ENCODE assay signal across 21 cellular contexts in the genomic region with DNA sequence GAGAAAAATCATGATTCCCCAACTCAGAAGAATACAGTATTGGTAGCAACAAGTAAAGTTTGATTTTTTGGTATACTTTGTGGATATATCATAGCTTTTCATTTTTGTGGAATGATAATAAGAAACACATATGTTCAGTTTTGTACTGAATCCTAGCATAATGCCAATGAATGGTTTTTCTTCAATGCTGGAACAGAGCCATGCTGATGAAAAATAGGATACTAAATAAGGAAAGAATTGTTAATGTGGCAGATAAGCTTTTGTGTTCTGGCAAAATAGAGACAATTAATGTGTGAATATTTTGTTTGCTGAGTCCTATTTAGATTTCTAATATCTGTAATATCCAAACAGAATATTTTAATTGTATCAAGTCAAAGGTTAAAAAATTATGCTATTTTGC. TPM values are rescaled to one million over a fixed set of nuclear protein-coding genes. Genes with fewer than 3 reads are reported as not detected.
"Had no signal": no experiment of that assay in that cellular context is flagged by ENCODE, and none has a peak within 500 bp of the region (broad histone marks: within the 10 kb centered on the region; RNA-seq: fewer than 3 reads in every experiment).

No MANE protein-coding gene starts in this region.

- H2AFZ ChIP-seq: hepatocyte had no signal

- FAIRE-seq: bronchial epithelial cell, urothelium cell line had no signal

- H3K79me2 ChIP-seq: hepatocyte had no signal

- DNase-seq: activated CD4-positive, alpha-beta T cell treated with anti-CD3 and anti-CD28 coated beads, Interleukin-2, amount 50 U/mL, for 48 hours; activated CD4-positive, CD25-positive, alpha-beta regulatory T cell; activated naive CD4-positive, alpha-beta T cell treated with Interleukin-2 at 50 U/mL for 16 hours; cerebellar nuclear complex; effector memory CD4-positive, alpha-beta T cell; esophagus squamous epithelium; foreskin keratinocyte; left colon; lower lobe of right lung; natural killer cell; ovary; psoas muscle; right cardiac atrium; stimulated activated CD4-positive, alpha-beta T cell treated with anti-CD3 and anti-CD28 coated beads, Interleukin-2, amount 100 ng/mL, for 24 hours; stimulated activated naive CD4-positive, alpha-beta T cell treated with Interleukin-2 at 50 U/mL for 16 hours; T-helper 9 cell had no signal

- H3K4me2 ChIP-seq: hepatocyte had no signal

- H3K36me3 ChIP-seq: esophagus squamous epithelium, lower lobe of right lung, ovary, tibial nerve had no signal

- H3K27me3 ChIP-seq: esophagus squamous epithelium, foreskin keratinocyte, hepatocyte, ovary, tibial nerve had no signal

- H3K27ac Mint-ChIP-seq: natural killer cell had no signal

- H3K4me1 ChIP-seq: esophagus squamous epithelium, lower lobe of right lung, tibial nerve had no signal

- H3K27ac ChIP-seq: esophagus squamous epithelium, foreskin keratinocyte, hepatocyte, lower lobe of right lung, ovary, psoas muscle, tibial nerve had no signal

- H3K9me3 Mint-ChIP-seq: natural killer cell had no signal

- H3K9me3 ChIP-seq: esophagus squamous epithelium, lower lobe of right lung, ovary, psoas muscle, tibial nerve had no signal

- H3K4me3 Mint-ChIP-seq: natural killer cell had no signal

- ATAC-seq: foreskin keratinocyte, left colon, lower lobe of right lung, natural killer cell, psoas muscle, right cardiac atrium had no signal

- H3K4me3 ChIP-seq: esophagus squamous epithelium, hepatocyte, lower lobe of right lung, ovary, psoas muscle, tibial nerve had no signal

- H3K36me3 Mint-ChIP-seq: natural killer cell had no signal

RNA-seq across cellular contexts. Expression of a gene that starts 21.9 kb away (rescaled TPM):
- total RNA-seq: bronchial epithelial cell, foreskin keratinocyte, hepatocyte, SK-MEL-5 had no signal
- polyA plus RNA-seq: foreskin keratinocyte, hepatocyte had no signal
